ENCODE assay signal across 8 cellular contexts in genomic region chr20:50572922-50573777, GRCh38.
DNase-seq lines count a peak whose midpoint lies in the region; ATAC-seq and TF ChIP-seq lines count a peak whose summit lies in the region.

No MANE protein-coding gene starts in this region.

- H3K23me2 ChIP-seq in H9 (ENCODE audit: insufficient read length, low read depth, low read length, poor library complexity, severe bottlenecking): no peaks in the 10 kb centered on the region

- no peak overlapping the region for H4K8ac ChIP-seq in H9 (replicated peaks; ENCODE audit: insufficient read length, low read depth, low read length)

- H4K20me1 ChIP-seq in H9 (ENCODE audit: control insufficient read depth, insufficient read depth, insufficient read length): no peaks in the 10 kb centered on the region

- no peaks in the 10 kb centered on the region for H3K4me1 ChIP-seq in H9 (ENCODE audit: insufficient read depth, low read length)

- peaks cover 10 to 47% (median 45%) of the 10 kb centered on the region in 3 experiments; a peak in 6 of 7 replicates for H3K36me3 Mint-ChIP-seq in H9 (ENCODE audit: insufficient read depth in 1 of 3, low read depth in 3 of 3)

- no peak overlapping the region for H2AK5ac ChIP-seq in H9 (ENCODE audit: insufficient read length, low read length)

- H2BK15ac ChIP-seq in H9 (ENCODE audit: low read depth, low read length): no peak overlapping the region

- H3K56ac ChIP-seq in H9 (ENCODE audit: insufficient read length, low read depth, low read length): no peak overlapping the region

- no peak overlapping the region for H3K9ac ChIP-seq in H9 (ENCODE audit: extremely low read depth, insufficient read length, low read length)

- H2BK12ac ChIP-seq in H9 (ENCODE audit: insufficient read length, low read depth, low read length): no peak overlapping the region

- H3K9me3 ChIP-seq in H9 (ENCODE audit: control insufficient read depth, low read depth, low read length): no peaks in the 10 kb centered on the region

- no peak overlapping the region for H2AFZ ChIP-seq in H9 (ENCODE audit: low read length)

- H3K79me2 ChIP-seq in H9 (ENCODE audit: insufficient read depth, low read length): no peaks in the 10 kb centered on the region

- TF ChIP-seq CTCF in H9 (conservative IDR thresholded peaks at IDR 0.05): no peak

- no peaks in the 10 kb centered on the region for H3K27me3 ChIP-seq in H9 (ENCODE audit: insufficient read depth, low read length)

- no peak overlapping the region for H2BK5ac ChIP-seq in H9 (ENCODE audit: insufficient read length, low read length)

- H3K23ac ChIP-seq in H9 (ENCODE audit: insufficient read length, low read depth, low read length): no peak overlapping the region

- H4K5ac ChIP-seq in H9 (ENCODE audit: insufficient read length, low read depth, low read length): no peak overlapping the region

- H3K4me2 ChIP-seq in H9 (ENCODE audit: insufficient read depth, insufficient read length, low read length): no peak overlapping the region

- no peak overlapping the region for H3K27ac ChIP-seq in H9 (ENCODE audit: insufficient read length, low read depth, low read length)

- H4K91ac ChIP-seq in H9 (ENCODE audit: insufficient read length, low read depth, low read length): no peak overlapping the region

- no peak overlapping the region for H3K4me3 Mint-ChIP-seq in H9

- H3K4me1 Mint-ChIP-seq in H9: peaks cover 2 to 5% of the 10 kb centered on the region in 2 experiments; a peak in 3 of 4 replicates

- H3K4ac ChIP-seq in H9 (ENCODE audit: low read depth, low read length): no peak overlapping the region

- H3T11ph ChIP-seq in H9 (ENCODE audit: low read length): no peak overlapping the region

- no peaks in the 10 kb centered on the region for H3K79me1 ChIP-seq in H9 (ENCODE audit: insufficient read depth, low read depth, low read length, poor library complexity, severe bottlenecking)

- H3K9me3 Mint-ChIP-seq in H9: no peaks in the 10 kb centered on the region

- no peak overlapping the region for H2BK120ac ChIP-seq in H9 (ENCODE audit: low read depth, low read length, poor library complexity, severe bottlenecking)

- WGBS in H9 (ENCODE audit: extremely low coverage, insufficient read length, low lambda C conversion rate): no CpG with 5 or more reads among the region's 6 CpGs

- H2BK20ac ChIP-seq in H9 (ENCODE audit: low read depth, low read length, poor library complexity, severe bottlenecking): no peak overlapping the region

- DNase-seq in DMS79 (lab: John Stamatoyannopoulos, UW): peak; percentile 84
- DNase-seq in NCI-H510A (lab: John Stamatoyannopoulos, UW): peak; percentile 60
- peak; percentile 99 for DNase-seq in fibroblast of gingiva (ENCODE audit: low read depth)
- DNase-seq in retina: peak; percentile 21
- DNase-seq in H9: no peak
- DNase-seq in cortex of kidney (lab: John Stamatoyannopoulos, UW): no peak

- H3K14ac ChIP-seq in H9 (ENCODE audit: insufficient read depth, low read length): no peak overlapping the region

- H3K27me3 Mint-ChIP-seq in H9 (ENCODE audit: low read depth): no peaks in the 10 kb centered on the region

- H3K27ac Mint-ChIP-seq in H9: no peak overlapping the region; a peak in 1 of 7 replicates

- ATAC-seq in HG03378 (IDR thresholded peaks at IDR 0.05; ENCODE audit: unreplicated experiment) (no peak), HG02852 (IDR thresholded peaks at IDR 0.05; ENCODE audit: unreplicated experiment) (no peak)

- H3K18ac ChIP-seq in H9 (ENCODE audit: insufficient read length, low read depth, low read length): no peak overlapping the region

Comparison
In these comparisons a context has a peak if more than half of its experiments do, and no peak if none do; other contexts are left out.
1. DNase-seq: peak in DMS79 (single experiment), NCI-H510A (single experiment), fibroblast of gingiva (single experiment) and retina (single experiment); none in H9 (single experiment) and cortex of kidney (single experiment).